24 cellular contexts compared by ENCODE assay signal in the genomic region with DNA sequence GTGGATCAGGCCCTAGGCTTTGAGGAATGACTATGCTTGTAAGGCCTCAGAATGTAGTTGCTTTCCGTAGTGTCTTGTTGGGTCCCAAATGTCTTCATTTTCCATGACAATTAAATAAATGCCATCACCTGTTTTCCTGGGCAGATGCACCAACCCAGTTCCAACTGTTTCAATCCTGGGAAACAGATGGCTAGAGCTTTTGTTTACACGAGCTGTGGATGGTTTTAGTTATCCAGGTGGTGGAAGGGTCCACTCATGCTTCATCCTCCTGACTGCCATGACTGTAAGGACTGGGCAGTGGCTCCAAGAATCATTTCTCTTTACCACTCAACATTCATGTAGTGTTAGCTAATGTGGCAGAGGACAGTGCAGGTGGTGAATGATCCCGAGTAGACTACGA.
"Had no signal": no experiment of that assay in that cellular context is flagged by ENCODE, and none has a peak within 500 bp of the region (broad histone marks: within the 10 kb centered on the region; RNA-seq: fewer than 3 reads in every experiment).

No MANE protein-coding gene starts in this region.

- H3K4me1 ChIP-seq: esophagus squamous epithelium, gastroesophageal sphincter, lower lobe of right lung, psoas muscle, testis had no signal

- H3K36me3 ChIP-seq: neutrophil had no signal

- H3K4me3 ChIP-seq: esophagus squamous epithelium, gastroesophageal sphincter, left ventricle myocardium inferior, lower lobe of right lung, psoas muscle, right lobe of liver, testis, tibial nerve, upper lobe of right lung, vagina had no signal

- H3K9me3 ChIP-seq: esophagus squamous epithelium, gastroesophageal sphincter, left ventricle myocardium inferior, lower lobe of right lung, neutrophil, psoas muscle, right lobe of liver, testis, tibial nerve, upper lobe of right lung, vagina had no signal

- H3K27me3 Mint-ChIP-seq: memory B cell; naive B cell; stimulated activated memory B cell treated with anti-CD40 and anti-IgM and Interleukin-4, amounts not matched to agents 10 μg/mL and 1 μg/mL and 100 μg/mL, for 72 hours; stimulated activated naive CD8-positive, alpha-beta T cell treated with anti-CD3 and anti-CD28 coated beads, Interleukin-15, Interleukin-2, amounts not matched to agents 100 ng/mL and 50 ng/mL, for 24 hours had no signal

- FAIRE-seq: kidney had no signal

- H3K27me3 ChIP-seq: esophagus squamous epithelium, gastroesophageal sphincter, neutrophil, right lobe of liver, testis, tibial nerve, upper lobe of right lung, vagina had no signal

- H3K4me3 Mint-ChIP-seq: memory B cell; mesothelial cell of epicardium; naive B cell; nephron progenitor cell; stimulated activated memory B cell treated with anti-CD40 and anti-IgM and Interleukin-4, amounts not matched to agents 10 μg/mL and 1 μg/mL and 100 μg/mL, for 72 hours; stimulated activated naive CD8-positive, alpha-beta T cell treated with anti-CD3 and anti-CD28 coated beads, Interleukin-15, Interleukin-2, amounts not matched to agents 100 ng/mL and 50 ng/mL, for 24 hours had no signal

- DNase-seq: dermis blood vessel endothelial cell; esophagus squamous epithelium; foreskin fibroblast; glutamatergic neuron; kidney; left cardiac atrium; left ventricle myocardium inferior; lower lobe of right lung; naive B cell; nephron progenitor cell; psoas muscle; retina; right lobe of liver; stimulated activated CD4-positive, alpha-beta T cell treated with anti-CD3 and anti-CD28 coated beads, Interleukin-4, amount 100 ng/mL, for 24 hours; testis; upper lobe of right lung had no signal

- H3K27ac ChIP-seq: esophagus squamous epithelium, gastroesophageal sphincter, lower lobe of right lung, neutrophil, psoas muscle, right lobe of liver, testis, tibial nerve, upper lobe of right lung, vagina had no signal

- H3K9me3 Mint-ChIP-seq: memory B cell; mesothelial cell of epicardium; naive B cell; nephron progenitor cell; stimulated activated memory B cell treated with anti-CD40 and anti-IgM and Interleukin-4, amounts not matched to agents 10 μg/mL and 1 μg/mL and 100 μg/mL, for 72 hours; stimulated activated naive CD8-positive, alpha-beta T cell treated with anti-CD3 and anti-CD28 coated beads, Interleukin-15, Interleukin-2, amounts not matched to agents 100 ng/mL and 50 ng/mL, for 24 hours had no signal

- H3K4me1 Mint-ChIP-seq: memory B cell; mesothelial cell of epicardium; naive B cell; stimulated activated memory B cell treated with anti-CD40 and anti-IgM and Interleukin-4, amounts not matched to agents 10 μg/mL and 1 μg/mL and 100 μg/mL, for 72 hours had no signal

- H3K27ac Mint-ChIP-seq: memory B cell; mesothelial cell of epicardium; naive B cell; nephron progenitor cell; stimulated activated memory B cell treated with anti-CD40 and anti-IgM and Interleukin-4, amounts not matched to agents 10 μg/mL and 1 μg/mL and 100 μg/mL, for 72 hours; stimulated activated naive CD8-positive, alpha-beta T cell treated with anti-CD3 and anti-CD28 coated beads, Interleukin-15, Interleukin-2, amounts not matched to agents 100 ng/mL and 50 ng/mL, for 24 hours had no signal

- ATAC-seq: gastroesophageal sphincter; left cardiac atrium; lower lobe of right lung; psoas muscle; right lobe of liver; stimulated activated memory B cell treated with anti-CD40 and anti-IgM and Interleukin-4, amounts not matched to agents 10 μg/mL and 1 μg/mL and 100 μg/mL, for 72 hours; upper lobe of right lung had no signal
